ENCODE assay signal across 24 cellular contexts in the genomic region with DNA sequence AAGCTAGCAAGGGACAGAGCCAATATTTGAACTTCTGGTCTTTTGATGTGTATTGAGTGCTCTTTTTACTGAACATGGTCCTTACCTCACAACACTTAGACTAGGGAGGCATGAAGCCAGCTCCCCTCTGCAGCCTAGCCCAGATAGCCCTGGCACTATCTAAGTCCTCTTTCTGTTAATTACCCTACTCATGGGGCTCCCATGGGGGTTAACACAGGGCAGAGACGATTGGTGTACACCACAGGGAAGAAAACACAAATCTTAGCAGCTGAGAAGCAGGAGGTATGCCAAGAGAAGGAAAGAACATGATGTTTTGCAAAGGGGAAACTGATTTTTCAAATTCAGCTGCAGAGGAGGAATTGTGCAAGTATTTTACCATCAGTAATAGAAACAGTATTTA.
DNase-seq lines count a peak whose midpoint lies in the region; ATAC-seq and TF ChIP-seq lines count a peak whose summit lies in the region.
"Had no signal": no experiment of that assay in that cellular context is flagged by ENCODE, and none has a peak within 500 bp of the region (broad histone marks: within the 10 kb centered on the region; RNA-seq: fewer than 3 reads in every experiment).

No MANE protein-coding gene starts in this region.

- H3K4me3 ChIP-seq in heart left ventricle (no peak overlapping the region), left lung (no peak overlapping the region), upper lobe of right lung (no peak overlapping the region)

- H3K27me3 ChIP-seq in heart left ventricle (peaks cover 0 to 3% (median 0%) of the 10 kb centered on the region in 9 donors), left lung (no peaks in the 10 kb centered on the region), upper lobe of right lung (no peaks in the 10 kb centered on the region)

- H3K36me3 ChIP-seq in heart left ventricle: no peaks in the 10 kb centered on the region
- no peaks in the 10 kb centered on the region for H3K36me3 ChIP-seq in left lung
- H3K36me3 ChIP-seq in upper lobe of right lung: no peaks in the 10 kb centered on the region

- no peaks in the 10 kb centered on the region for H3K9me3 Mint-ChIP-seq in activated T-helper 17 cell treated with anti-CD3 and anti-CD28 coated beads, Interleukin-2, amount 50 U/mL, for 72 hours
- H3K9me3 Mint-ChIP-seq: CD8-positive, alpha-beta T cell had no signal

- no peak for TF ChIP-seq POLR2A in heart left ventricle (IDR thresholded peaks at IDR 0.05)

- H3K27ac ChIP-seq in heart left ventricle (no peak overlapping the region), left lung (no peak overlapping the region), upper lobe of right lung (no peak overlapping the region)
- H3K27ac ChIP-seq: KMS-11 had no signal

- H3K27me3 Mint-ChIP-seq in activated T-helper 17 cell treated with anti-CD3 and anti-CD28 coated beads, Interleukin-2, amount 50 U/mL, for 72 hours: no peaks in the 10 kb centered on the region

- H3K9me3 ChIP-seq in heart left ventricle: no peaks in the 10 kb centered on the region
- H3K9me3 ChIP-seq in left lung: no peaks in the 10 kb centered on the region
- no peaks in the 10 kb centered on the region for H3K9me3 ChIP-seq in upper lobe of right lung

- H3K4me1 ChIP-seq in heart left ventricle (peaks cover 0 to 7% (median 0%) of the 10 kb centered on the region in 12 donors), left lung (no peaks in the 10 kb centered on the region), upper lobe of right lung (no peaks in the 10 kb centered on the region)

- H3K36me3 Mint-ChIP-seq in activated T-helper 17 cell treated with anti-CD3 and anti-CD28 coated beads, Interleukin-2, amount 50 U/mL, for 72 hours (ENCODE audit: low read depth): no peaks in the 10 kb centered on the region
- H3K36me3 Mint-ChIP-seq: CD8-positive, alpha-beta T cell had no signal

- 12 to 20% (median 16%) methylated on average over 1 of the region's 1 CpG for WGBS in heart left ventricle, 4 donors

- intact Hi-C loops in heart left ventricle (cut with DNase I) (no loop called here), cardiac septum (cut with DNase I) (no loop called here), left lung (cut with DNase I) (no loop called here), upper lobe of right lung (cut with DNase I) (no loop called here)

- DNase-seq in NCI-H1092 treated with DMSO at 0.1 percent for 48 hours (lab: John Stamatoyannopoulos, UW) (peak; percentile 20), NCI-H1092 (lab: John Stamatoyannopoulos, UW) (no peak), heart left ventricle (no peak), cardiac septum (ENCODE audit: low spot score) (no peak), left lung (no peak), upper lobe of right lung (no peak), LoVo (ENCODE audit: low spot score) (no peak)
- DNase-seq: 8988T; AML-193; C1 segment of cervical spinal cord; CD8-positive, alpha-beta T cell; DMS53; GDM1; IMR-90; MV-4-11; NCI-H1436; NCI-H1930; NCI-H226; NCI-H510A treated with DMSO at 0.1 percent for 48 hours; NCI-H748 treated with DMSO at 0.1 percent for 48 hours; OCI-M1 had no signal

- no peak overlapping the region for H3K4me3 Mint-ChIP-seq in activated T-helper 17 cell treated with anti-CD3 and anti-CD28 coated beads, Interleukin-2, amount 50 U/mL, for 72 hours
- H3K4me3 Mint-ChIP-seq: CD8-positive, alpha-beta T cell had no signal

- H3K4me1 Mint-ChIP-seq in activated T-helper 17 cell treated with anti-CD3 and anti-CD28 coated beads, Interleukin-2, amount 50 U/mL, for 72 hours: no peaks in the 10 kb centered on the region

- TF ChIP-seq CTCF in heart left ventricle (IDR thresholded peaks at IDR 0.05) (no peak), left lung (IDR thresholded peaks at IDR 0.05) (no peak), upper lobe of right lung (IDR thresholded peaks at IDR 0.05) (no peak)

- ATAC-seq in heart left ventricle: peak in 3 of 4 donors; percentile 14 to 52 (median 32)
- ATAC-seq in left lung: peak; percentile 44
- peak; percentile 49 for ATAC-seq in upper lobe of right lung
- no peak for ATAC-seq in activated T-helper 17 cell treated with anti-CD3 and anti-CD28 coated beads, Interleukin-2, amount 50 U/mL, for 72 hours (replicated peaks)
- ATAC-seq: CD8-positive, alpha-beta T cell; HCT116 had no signal

- no peak overlapping the region for H3K27ac Mint-ChIP-seq in activated T-helper 17 cell treated with anti-CD3 and anti-CD28 coated beads, Interleukin-2, amount 50 U/mL, for 72 hours
- H3K27ac Mint-ChIP-seq: CD8-positive, alpha-beta T cell had no signal
